11 cellular contexts compared by ENCODE assay signal in genomic region chr2:195562624-195563566, GRCh38.
DNase-seq lines count a peak whose midpoint lies in the region; TF ChIP-seq lines count a peak whose summit lies in the region.
"Had no signal": no experiment of that assay in that cellular context is flagged by ENCODE, and none has a peak within 500 bp of the region (broad histone marks: within the 10 kb centered on the region; RNA-seq: fewer than 3 reads in every experiment).

No MANE protein-coding gene starts in this region.

- H3K36me3 ChIP-seq in GM06990 (ENCODE audit: control insufficient read depth, insufficient read depth, low read length) (no peaks in the 10 kb centered on the region), KOPT-K1 (ENCODE audit: insufficient read depth, low read length) (no peaks in the 10 kb centered on the region)
- H3K36me3 ChIP-seq: neutrophil had no signal

- POLR2A ChIA-PET in GM10248 (lab: Yijun Ruan, JAX): interaction anchor here (0.6 kb wide), 3 partner anchors 55 to 1111 kb away, joined by 4 to 5 read pairs (median 5); no protein-coding TSS in a partner anchor

- CTCF ChIA-PET in GM10248 (lab: Yijun Ruan, JAX): interaction anchor here (1.0 to 1.7 kb wide), 2 partner anchors 97 to 100 kb away, joined by 3 to 5 read pairs; no protein-coding TSS in a partner anchor

- H3K9me3 ChIP-seq in KOPT-K1 (ENCODE audit: insufficient read depth, low read length, poor library complexity, severe bottlenecking): peaks cover 8% of the 10 kb centered on the region
- H3K9me3 ChIP-seq: neutrophil had no signal

- TF ChIP-seq CTCF in GM06990 (IDR thresholded peaks at IDR 0.05; ENCODE audit: insufficient read depth, low read length, poor library complexity, severe bottlenecking) (no peak), GM10248 (IDR thresholded peaks at IDR 0.05; ENCODE audit: control extremely low read depth, extremely low read depth, low read depth, missing control alignments) (no peak)

- H3K4me3 ChIP-seq in GM06990 (replicated peaks; ENCODE audit: low read depth, low read length) (peak overlapping the region; percentile 12), skin epidermis (no peak overlapping the region)
- H3K4me3 ChIP-seq: dorsolateral prefrontal cortex, SK-N-MC had no signal

- no peak for DNase-seq in GM06990 (ENCODE audit: extremely low read depth, insufficient read length)
- DNase-seq in amniotic epithelial cell (ENCODE audit: low read depth): peak; percentile 58
- no peak for DNase-seq in RPMI8226
- no peak for DNase-seq in KG1 (lab: John Stamatoyannopoulos, UW)
- no peak for DNase-seq in GM10248 (ENCODE audit: extremely low spot score)
- DNase-seq: NCI-H2171 had no signal

- H3K27ac ChIP-seq in KOPT-K1 (ENCODE audit: low read depth, low read length, poor library complexity, severe bottlenecking) (peak overlapping the region; percentile 98), skin epidermis (peak overlapping the region in 17 of 21 experiments; percentile 2 to 90 (median 75))
- H3K27ac ChIP-seq: neutrophil, SK-N-MC had no signal

- no peaks in the 10 kb centered on the region for H3K27me3 ChIP-seq in GM06990 (replicated peaks; ENCODE audit: control insufficient read depth, insufficient read depth, low read length)
- H3K27me3 ChIP-seq: dorsolateral prefrontal cortex, neutrophil had no signal
